ENCODE assay signal across 1 cellular context in the genomic region with DNA sequence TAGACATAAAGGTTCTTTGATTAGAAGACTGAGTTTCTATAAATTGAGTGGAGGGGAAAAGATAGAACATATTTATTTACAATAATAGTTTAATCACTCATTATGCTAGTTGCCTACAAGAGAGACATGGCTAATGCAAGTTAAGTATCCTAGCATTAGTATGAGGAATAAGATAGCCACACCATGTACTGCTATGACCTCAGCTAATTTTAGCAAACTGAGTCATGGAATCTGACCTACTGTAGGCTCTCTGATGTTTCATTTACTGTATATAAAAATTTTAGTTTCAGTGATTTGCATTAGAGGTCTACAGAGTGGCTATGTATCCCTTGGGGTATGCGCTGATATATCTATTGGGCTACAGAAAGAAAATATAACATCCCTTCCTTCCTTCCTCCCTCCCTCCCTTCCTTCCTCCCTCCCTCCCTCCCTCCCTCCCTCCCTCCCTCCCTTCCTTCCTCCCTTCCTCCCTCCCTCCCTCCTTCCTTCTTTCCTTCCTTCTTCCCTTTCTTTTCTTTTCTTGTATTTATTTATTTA.
TF ChIP-seq lines count a peak whose summit lies in the region.

No MANE protein-coding gene starts in this region.

TF ChIP-seq in HepG2, 621 proteins besides CTCF, POLR2A, EP300 and RAD21 (continued from another document):
- TF ChIP-seq, protein P1, sequence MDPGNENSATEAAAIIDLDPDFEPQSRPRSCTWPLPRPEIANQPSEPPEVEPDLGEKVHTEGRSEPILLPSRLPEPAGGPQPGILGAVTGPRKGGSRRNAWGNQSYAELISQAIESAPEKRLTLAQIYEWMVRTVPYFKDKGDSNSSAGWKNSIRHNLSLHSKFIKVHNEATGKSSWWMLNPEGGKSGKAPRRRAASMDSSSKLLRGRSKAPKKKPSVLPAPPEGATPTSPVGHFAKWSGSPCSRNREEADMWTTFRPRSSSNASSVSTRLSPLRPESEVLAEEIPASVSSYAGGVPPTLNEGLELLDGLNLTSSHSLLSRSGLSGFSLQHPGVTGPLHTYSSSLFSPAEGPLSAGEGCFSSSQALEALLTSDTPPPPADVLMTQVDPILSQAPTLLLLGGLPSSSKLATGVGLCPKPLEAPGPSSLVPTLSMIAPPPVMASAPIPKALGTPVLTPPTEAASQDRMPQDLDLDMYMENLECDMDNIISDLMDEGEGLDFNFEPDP (CRISPR knock-in tag; conservative IDR thresholded peaks at IDR 0.05) = no peak
- TF ChIP-seq, protein P2, sequence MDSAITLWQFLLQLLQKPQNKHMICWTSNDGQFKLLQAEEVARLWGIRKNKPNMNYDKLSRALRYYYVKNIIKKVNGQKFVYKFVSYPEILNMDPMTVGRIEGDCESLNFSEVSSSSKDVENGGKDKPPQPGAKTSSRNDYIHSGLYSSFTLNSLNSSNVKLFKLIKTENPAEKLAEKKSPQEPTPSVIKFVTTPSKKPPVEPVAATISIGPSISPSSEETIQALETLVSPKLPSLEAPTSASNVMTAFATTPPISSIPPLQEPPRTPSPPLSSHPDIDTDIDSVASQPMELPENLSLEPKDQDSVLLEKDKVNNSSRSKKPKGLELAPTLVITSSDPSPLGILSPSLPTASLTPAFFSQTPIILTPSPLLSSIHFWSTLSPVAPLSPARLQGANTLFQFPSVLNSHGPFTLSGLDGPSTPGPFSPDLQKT (CRISPR knock-in tag; IDR thresholded peaks at IDR 0.05; ENCODE audit: borderline replicate concordance) = no peak
- TF ChIP-seq HNF4A (CRISPR knock-in tag; IDR thresholded peaks at IDR 0.05) (no peak), PCBP1 (IDR thresholded peaks at IDR 0.05; ENCODE audit: borderline replicate concordance, low read depth, low read length) (0 out of 2 replicates have a peak, but pooled peaks have one; percentile 43), PCBP2 (optimal IDR thresholded peaks at IDR 0.05; ENCODE audit: low read depth, low read length, poor library complexity, severe bottlenecking) (peak; percentile 72), NFIB (CRISPR knock-in tag; IDR thresholded peaks at IDR 0.05; ENCODE audit: borderline replicate concordance) (no peak), SP2 (CRISPR knock-in tag; IDR thresholded peaks at IDR 0.05) (no peak), HNRNPK (IDR thresholded peaks at IDR 0.05; ENCODE audit: low read depth, low read length, poor library complexity, severe bottlenecking) (peak; percentile 94), ZNF329 (CRISPR knock-in tag; IDR thresholded peaks at IDR 0.05; ENCODE audit: low read depth) (no peak), NBN (conservative IDR thresholded peaks at IDR 0.05) (no peak)
- TF ChIP-seq, protein P3, sequence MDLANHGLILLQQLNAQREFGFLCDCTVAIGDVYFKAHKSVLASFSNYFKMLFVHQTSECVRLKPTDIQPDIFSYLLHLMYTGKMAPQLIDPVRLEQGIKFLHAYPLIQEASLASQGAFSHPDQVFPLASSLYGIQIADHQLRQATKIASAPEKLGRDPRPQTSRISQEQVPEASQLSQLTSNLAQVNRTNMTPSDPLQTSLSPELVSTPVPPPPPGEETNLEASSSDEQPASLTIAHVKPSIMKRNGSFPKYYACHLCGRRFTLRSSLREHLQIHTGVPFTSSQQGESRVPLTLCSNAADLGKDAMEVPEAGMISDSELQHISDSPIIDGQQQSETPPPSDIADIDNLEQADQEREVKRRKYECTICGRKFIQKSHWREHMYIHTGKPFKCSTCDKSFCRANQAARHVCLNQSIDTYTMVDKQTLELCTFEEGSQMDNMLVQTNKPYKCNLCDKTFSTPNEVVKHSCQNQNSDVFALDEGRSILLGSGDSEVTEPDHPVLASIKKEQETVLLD (CRISPR knock-in tag; IDR thresholded peaks at IDR 0.05; ENCODE audit: low read depth) = no peak
- TF ChIP-seq, protein P4, sequence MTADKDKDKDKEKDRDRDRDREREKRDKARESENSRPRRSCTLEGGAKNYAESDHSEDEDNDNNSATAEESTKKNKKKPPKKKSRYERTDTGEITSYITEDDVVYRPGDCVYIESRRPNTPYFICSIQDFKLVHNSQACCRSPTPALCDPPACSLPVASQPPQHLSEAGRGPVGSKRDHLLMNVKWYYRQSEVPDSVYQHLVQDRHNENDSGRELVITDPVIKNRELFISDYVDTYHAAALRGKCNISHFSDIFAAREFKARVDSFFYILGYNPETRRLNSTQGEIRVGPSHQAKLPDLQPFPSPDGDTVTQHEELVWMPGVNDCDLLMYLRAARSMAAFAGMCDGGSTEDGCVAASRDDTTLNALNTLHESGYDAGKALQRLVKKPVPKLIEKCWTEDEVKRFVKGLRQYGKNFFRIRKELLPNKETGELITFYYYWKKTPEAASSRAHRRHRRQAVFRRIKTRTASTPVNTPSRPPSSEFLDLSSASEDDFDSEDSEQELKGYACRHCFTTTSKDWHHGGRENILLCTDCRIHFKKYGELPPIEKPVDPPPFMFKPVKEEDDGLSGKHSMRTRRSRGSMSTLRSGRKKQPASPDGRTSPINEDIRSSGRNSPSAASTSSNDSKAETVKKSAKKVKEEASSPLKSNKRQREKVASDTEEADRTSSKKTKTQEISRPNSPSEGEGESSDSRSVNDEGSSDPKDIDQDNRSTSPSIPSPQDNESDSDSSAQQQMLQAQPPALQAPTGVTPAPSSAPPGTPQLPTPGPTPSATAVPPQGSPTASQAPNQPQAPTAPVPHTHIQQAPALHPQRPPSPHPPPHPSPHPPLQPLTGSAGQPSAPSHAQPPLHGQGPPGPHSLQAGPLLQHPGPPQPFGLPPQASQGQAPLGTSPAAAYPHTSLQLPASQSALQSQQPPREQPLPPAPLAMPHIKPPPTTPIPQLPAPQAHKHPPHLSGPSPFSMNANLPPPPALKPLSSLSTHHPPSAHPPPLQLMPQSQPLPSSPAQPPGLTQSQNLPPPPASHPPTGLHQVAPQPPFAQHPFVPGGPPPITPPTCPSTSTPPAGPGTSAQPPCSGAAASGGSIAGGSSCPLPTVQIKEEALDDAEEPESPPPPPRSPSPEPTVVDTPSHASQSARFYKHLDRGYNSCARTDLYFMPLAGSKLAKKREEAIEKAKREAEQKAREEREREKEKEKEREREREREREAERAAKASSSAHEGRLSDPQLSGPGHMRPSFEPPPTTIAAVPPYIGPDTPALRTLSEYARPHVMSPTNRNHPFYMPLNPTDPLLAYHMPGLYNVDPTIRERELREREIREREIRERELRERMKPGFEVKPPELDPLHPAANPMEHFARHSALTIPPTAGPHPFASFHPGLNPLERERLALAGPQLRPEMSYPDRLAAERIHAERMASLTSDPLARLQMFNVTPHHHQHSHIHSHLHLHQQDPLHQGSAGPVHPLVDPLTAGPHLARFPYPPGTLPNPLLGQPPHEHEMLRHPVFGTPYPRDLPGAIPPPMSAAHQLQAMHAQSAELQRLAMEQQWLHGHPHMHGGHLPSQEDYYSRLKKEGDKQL (CRISPR knock-in tag; IDR thresholded peaks at IDR 0.05; ENCODE audit: low read depth) = no peak
